10 cellular contexts compared by ENCODE assay signal in the genomic region with DNA sequence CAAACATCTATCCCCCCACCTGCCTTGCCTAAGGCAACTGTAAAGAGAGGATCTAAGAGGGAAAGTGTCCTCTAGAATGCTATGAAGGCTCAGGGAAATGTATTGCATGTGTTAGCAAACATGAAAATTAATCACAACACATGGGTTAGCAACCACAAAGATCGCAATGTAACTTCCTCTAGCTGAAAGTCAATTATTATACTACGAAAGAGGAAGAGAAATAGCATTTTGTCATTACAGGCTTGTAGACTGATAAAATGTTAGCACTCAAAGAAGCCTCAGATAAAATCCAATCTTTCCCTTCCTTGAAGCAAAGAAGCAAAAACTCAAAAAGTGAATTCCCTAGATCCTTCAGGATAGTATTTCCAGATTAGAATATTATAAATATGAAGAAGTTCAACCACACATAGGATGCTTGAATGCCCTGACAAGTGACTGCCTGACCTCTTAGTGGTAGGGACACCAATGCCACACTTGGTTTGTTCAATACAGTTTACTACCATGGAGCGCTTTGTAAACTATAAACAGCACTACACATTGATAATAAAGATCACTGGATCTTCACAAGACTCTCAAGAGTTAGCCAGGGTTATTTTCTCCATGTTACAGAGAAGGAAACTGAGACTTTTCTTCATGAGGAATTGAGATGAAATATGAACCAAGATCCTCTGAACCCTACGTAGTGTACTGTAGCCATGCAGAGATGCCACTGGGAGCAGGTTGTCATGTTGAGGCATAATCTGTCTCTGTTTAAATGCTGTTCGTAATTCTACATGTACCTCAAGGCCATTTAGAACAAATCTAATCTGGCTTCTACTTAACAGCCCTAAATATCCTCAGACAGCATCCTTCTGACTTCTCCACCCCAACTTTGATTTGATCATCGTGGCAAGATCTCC.
DNase-seq lines count a peak whose midpoint lies in the region; ATAC-seq and TF ChIP-seq lines count a peak whose summit lies in the region.
"Had no signal": no experiment of that assay in that cellular context is flagged by ENCODE, and none has a peak within 500 bp of the region (broad histone marks: within the 10 kb centered on the region; RNA-seq: fewer than 3 reads in every experiment).

No MANE protein-coding gene starts in this region.

- H3K9me3 Mint-ChIP-seq in central memory CD8-positive, alpha-beta T cell: no peaks in the 10 kb centered on the region

- peaks cover 54% of the 10 kb centered on the region for H3K4me1 Mint-ChIP-seq in central memory CD8-positive, alpha-beta T cell

- no peak for TF ChIP-seq CTCF in foreskin keratinocyte (conservative IDR thresholded peaks at IDR 0.05)

- H3K27me3 Mint-ChIP-seq in central memory CD8-positive, alpha-beta T cell: no peaks in the 10 kb centered on the region

- intact Hi-C loops in left ventricle myocardium superior (cut with micrococcal nuclease): no loop called here

- peak; percentile 62 for ATAC-seq in GM18498 (IDR thresholded peaks at IDR 0.05; ENCODE audit: unreplicated experiment)
- peak; percentile 57 for ATAC-seq in GM21576 (IDR thresholded peaks at IDR 0.05; ENCODE audit: unreplicated experiment)
- peak; percentile 63 for ATAC-seq in HG03460 (IDR thresholded peaks at IDR 0.05; ENCODE audit: unreplicated experiment)
- peak; percentile 60 for ATAC-seq in central memory CD8-positive, alpha-beta T cell (replicated peaks; ENCODE audit: extremely low read depth, poor library complexity, severe bottlenecking)
- ATAC-seq in foreskin keratinocyte: no peak
- ATAC-seq in esophagus mucosa: no peak
- ATAC-seq in left ventricle myocardium superior: no peak

- peaks cover 4% of the 10 kb centered on the region for H3K4me1 ChIP-seq in foreskin keratinocyte

- no peak for DNase-seq in central memory CD8-positive, alpha-beta T cell (ENCODE audit: low spot score in 2 of 2)
- no peak for DNase-seq in foreskin keratinocyte
- no peak for DNase-seq in activated CD4-positive, alpha-beta T cell treated with anti-CD3 and anti-CD28 coated beads for 1 hour
- no peak for DNase-seq in left ventricle myocardium superior
- DNase-seq: kidney had no signal

- H3K27ac Mint-ChIP-seq in central memory CD8-positive, alpha-beta T cell (ENCODE audit: low read depth): no peak overlapping the region

- peaks cover 2% of the 10 kb centered on the region for H3K36me3 Mint-ChIP-seq in central memory CD8-positive, alpha-beta T cell (ENCODE audit: insufficient read depth)

- H3K4me3 Mint-ChIP-seq in central memory CD8-positive, alpha-beta T cell: no peak overlapping the region

- no peaks in the 10 kb centered on the region for H3K27me3 ChIP-seq in foreskin keratinocyte
- H3K27me3 ChIP-seq: cardiac muscle cell had no signal

- H3K27ac ChIP-seq in foreskin keratinocyte: no peak overlapping the region
- H3K27ac ChIP-seq: cardiac muscle cell had no signal

Comparison
In these comparisons a context has a peak if more than half of its experiments do, and no peak if none do; other contexts are left out.
1. ATAC-seq: peak in GM18498 (single experiment), GM21576 (single experiment), HG03460 (single experiment) and central memory CD8-positive, alpha-beta T cell (single experiment); none in foreskin keratinocyte (single experiment), esophagus mucosa (single experiment) and left ventricle myocardium superior (single experiment).